1 cellular context compared by ENCODE assay signal in the genomic region with DNA sequence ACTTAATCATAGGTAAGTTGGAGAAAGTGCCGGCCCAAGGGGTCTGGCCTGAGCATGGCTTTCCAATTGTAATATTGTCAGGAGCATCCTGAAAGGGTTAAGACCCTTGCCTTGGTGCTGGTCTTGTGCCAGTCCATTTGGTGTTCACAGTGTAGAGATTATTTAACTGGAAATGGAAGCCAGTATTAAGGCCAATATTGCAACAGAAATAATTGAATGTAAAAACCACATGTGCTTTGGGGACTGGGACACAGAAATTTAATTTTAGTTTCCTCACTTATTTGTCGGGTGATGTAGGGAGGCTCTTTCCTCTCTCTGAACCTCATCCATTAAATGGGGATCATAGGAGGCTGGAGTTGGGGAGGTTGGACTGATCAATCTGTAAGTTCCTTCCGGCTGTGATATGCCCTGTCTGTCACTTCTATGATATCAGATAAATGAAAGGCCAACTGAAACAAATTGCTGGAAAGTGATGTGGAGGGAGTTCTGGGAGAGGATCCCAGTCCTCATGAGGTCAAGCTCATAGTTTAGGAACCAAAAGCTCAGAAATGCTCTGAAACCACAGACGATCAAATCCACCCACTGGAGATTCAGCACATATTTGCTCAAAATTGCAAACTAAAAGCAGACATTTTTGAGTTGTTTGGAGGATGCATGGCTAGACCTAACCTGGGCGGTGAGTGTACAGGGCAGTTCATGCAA.
TF ChIP-seq lines count a peak whose summit lies in the region.

No MANE protein-coding gene starts in this region.

TF ChIP-seq in K562, 482 proteins besides CTCF, POLR2A, EP300 and RAD21 (continued from another document):
- TF ChIP-seq, protein P1, sequence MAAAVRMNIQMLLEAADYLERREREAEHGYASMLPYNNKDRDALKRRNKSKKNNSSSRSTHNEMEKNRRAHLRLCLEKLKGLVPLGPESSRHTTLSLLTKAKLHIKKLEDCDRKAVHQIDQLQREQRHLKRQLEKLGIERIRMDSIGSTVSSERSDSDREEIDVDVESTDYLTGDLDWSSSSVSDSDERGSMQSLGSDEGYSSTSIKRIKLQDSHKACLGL (CRISPR knock-in tag; IDR thresholded peaks at IDR 0.05; ENCODE audit: borderline replicate concordance, poor library complexity, severe bottlenecking) = no peak
- TF ChIP-seq GABPA (tag; conservative IDR thresholded peaks at IDR 0.05; ENCODE audit: low read depth) = 0 out of 2 replicates have a peak, but pooled peaks have one; percentile 14
- TF ChIP-seq BHLHE40 (IDR thresholded peaks at IDR 0.05; ENCODE audit: low read length) = no peak
